18 cellular contexts compared by ENCODE assay signal in the genomic region with DNA sequence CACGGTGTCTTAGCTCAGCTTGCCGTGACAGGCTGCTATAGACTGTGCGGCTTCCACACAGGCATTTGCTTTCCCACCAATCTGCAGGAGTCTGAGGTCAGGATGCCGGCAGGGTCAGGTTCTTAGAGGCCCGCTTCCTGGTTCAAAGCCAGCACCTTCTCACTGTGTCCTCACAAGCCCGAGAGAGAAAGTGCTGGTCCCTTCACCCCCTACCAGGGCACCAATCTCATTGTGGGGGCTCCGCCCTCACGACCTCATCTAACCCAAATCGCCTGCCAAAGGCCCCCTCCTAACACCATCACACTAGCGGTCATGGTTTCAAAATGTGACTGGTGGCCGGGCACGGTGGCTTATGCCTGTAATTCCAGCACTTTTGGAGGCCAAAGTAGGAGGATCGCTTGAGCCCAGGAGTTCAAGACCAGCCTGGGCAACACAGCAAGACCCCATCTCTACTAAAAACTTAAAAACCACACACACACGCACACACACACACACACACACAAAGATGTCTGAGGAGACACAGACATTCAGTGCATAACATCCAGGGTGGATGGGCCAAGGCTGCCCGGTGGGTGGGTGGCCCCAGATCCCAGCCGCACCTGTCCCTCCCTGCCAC. TPM values are rescaled to one million over a fixed set of nuclear protein-coding genes. Genes with fewer than 3 reads are reported as not detected.
"Had no signal": no experiment of that assay in that cellular context is flagged by ENCODE, and none has a peak within 500 bp of the region (broad histone marks: within the 10 kb centered on the region; RNA-seq: fewer than 3 reads in every experiment).

No MANE protein-coding gene starts in this region.

- H3K9me3 Mint-ChIP-seq: activated naive CD4-positive, alpha-beta T cell treated with anti-CD3 and anti-CD28 coated beads for 36 hours; activated T-cell treated with anti-CD3 and anti-CD28 coated beads, Interleukin-2, amount 50 U/mL, for 4 hours; endodermal cell; natural killer cell had no signal

- H3K4me1 ChIP-seq: foreskin keratinocyte, tibial artery, uterus had no signal

- H3K27ac Mint-ChIP-seq: activated naive CD4-positive, alpha-beta T cell treated with anti-CD3 and anti-CD28 coated beads for 36 hours; endodermal cell; natural killer cell had no signal

- H3K36me3 ChIP-seq: tibial artery, uterus had no signal

- H3K27me3 ChIP-seq: hepatocyte, uterus had no signal

- H3K36me3 Mint-ChIP-seq: brain, natural killer cell had no signal

- H3K9me3 ChIP-seq: tibial artery, uterus had no signal

- H3K27ac ChIP-seq: epithelial cell of prostate, foreskin keratinocyte, hepatocyte, tibial artery, uterus had no signal

- H3K4me3 ChIP-seq: hepatocyte, lung, tibial artery, uterus had no signal

- H3K4me3 Mint-ChIP-seq: activated naive CD4-positive, alpha-beta T cell treated with anti-CD3 and anti-CD28 coated beads for 36 hours; activated T-cell treated with anti-CD3 and anti-CD28 coated beads, Interleukin-2, amount 50 U/mL, for 4 hours; brain; endodermal cell; natural killer cell had no signal

- H3K4me2 ChIP-seq: hepatocyte had no signal

- ATAC-seq: activated CD4-positive, CD25-positive, alpha-beta regulatory T cell treated with anti-CD3 and anti-CD28 coated beads, Interleukin-2, amount 50 U/mL, for 24 hours; activated T-cell treated with anti-CD3 and anti-CD28 coated beads, Interleukin-2, amount 50 U/mL, for 4 hours; left colon; natural killer cell; stimulated activated naive CD8-positive, alpha-beta T cell treated with anti-CD3 and anti-CD28 coated beads, Interleukin-15, Interleukin-2, amounts not matched to agents 100 U/mL and 50 U/mL, for 24 hours had no signal

- DNase-seq: activated CD4-positive, alpha-beta T cell treated with anti-CD3 and anti-CD28 coated beads, Interleukin-2, amount 50 U/mL, for 1 hour; activated CD8-positive, alpha-beta memory T cell treated with anti-CD3 and anti-CD28 coated beads, Interleukin-2, amount 50 U/mL, for 4 hours; activated naive CD4-positive, alpha-beta T cell treated with anti-CD3 and anti-CD28 coated beads for 36 hours; activated T-cell treated with anti-CD3 and anti-CD28 coated beads, Interleukin-2, amount 50 U/mL, for 4 hours; anterior cingulate cortex; foreskin keratinocyte; left colon; natural killer cell; retina; stimulated activated naive CD8-positive, alpha-beta T cell treated with anti-CD3 and anti-CD28 coated beads, Interleukin-15, Interleukin-2, amounts not matched to agents 100 U/mL and 50 U/mL, for 24 hours; tibial artery; uterus had no signal

RNA-seq across cellular contexts. Expression of gene MMP17, which starts 26.8 kb away (rescaled TPM):
- total RNA-seq: activated naive CD4-positive, alpha-beta T cell treated with anti-CD3 and anti-CD28 coated beads for 36 hours had no signal
